8 cellular contexts compared by ENCODE assay signal in the genomic region with DNA sequence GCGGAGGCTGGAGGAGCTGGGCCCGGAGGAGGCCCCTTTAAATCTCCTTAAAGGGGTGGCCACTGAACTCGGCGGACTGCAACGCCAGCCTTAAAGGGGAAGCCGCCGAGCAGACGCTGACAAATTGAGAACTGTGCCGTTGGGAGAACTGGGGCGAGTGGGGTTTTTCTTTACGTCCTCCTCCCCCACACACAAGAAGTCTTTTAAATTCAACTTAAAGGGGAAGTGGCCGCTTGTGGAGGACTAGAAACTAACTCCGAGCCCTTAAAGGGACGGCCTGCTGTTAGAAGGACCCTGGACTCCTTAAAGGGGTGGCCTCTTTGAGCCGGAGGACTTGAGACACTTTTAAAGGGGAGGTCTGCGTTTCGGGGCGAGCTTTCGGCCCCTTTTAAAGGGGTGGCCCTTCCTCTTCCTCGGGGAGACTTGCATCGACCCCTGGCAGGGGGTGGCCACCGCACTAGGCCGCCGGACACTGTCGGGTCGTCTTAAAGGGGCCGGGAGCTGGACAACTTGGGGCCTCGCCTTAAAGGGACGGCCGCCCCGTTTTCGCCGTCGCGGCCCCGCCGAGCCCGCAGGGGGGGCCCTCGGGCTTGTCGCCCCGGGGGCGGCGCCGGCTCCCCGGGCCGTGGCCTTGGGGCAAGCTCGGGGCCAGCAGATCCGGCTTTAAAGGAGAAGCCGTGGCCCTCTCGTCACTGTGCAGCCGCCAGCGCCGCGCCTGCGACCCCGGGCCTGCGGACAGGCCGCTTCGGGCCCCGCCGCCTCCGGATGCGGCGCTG. TPM values are rescaled to one million over a fixed set of nuclear protein-coding genes. Genes with fewer than 3 reads are reported as not detected.
DNase-seq lines count a peak whose midpoint lies in the region; ATAC-seq and TF ChIP-seq lines count a peak whose summit lies in the region.

No MANE protein-coding gene starts in this region.

- intact Hi-C loops in right lobe of liver (cut with DNase I): no loop called here

- H3K9me3 ChIP-seq in right lobe of liver: no peaks in the 10 kb centered on the region

- peaks cover 0 to 29% (median 10%) of the 10 kb centered on the region in 4 donors for H3K4me1 ChIP-seq in right lobe of liver

- DNase-seq in AG08395 (ENCODE audit: low spot score) (peak; percentile 88), NCI-H1092 treated with DMSO at 0.1 percent for 48 hours (lab: John Stamatoyannopoulos, UW) (peak; percentile 99), SW480 (ENCODE audit: low spot score) (peak; percentile 94), ecto neural progenitor cell (ENCODE audit: low spot score) (peak; percentile 77), right lobe of liver (peak; percentile 75 to 87 (median 79))
- no peak for DNase-seq in stimulated activated naive CD8-positive, alpha-beta T cell treated with anti-CD3 and anti-CD28 coated beads, Interleukin-15, Interleukin-2, amounts not matched to agents 100 U/mL and 50 U/mL, for 24 hours

- peak overlapping the region; percentile 98 to 99 (median 99) for H3K27ac ChIP-seq in right lobe of liver

- no peaks in the 10 kb centered on the region for H3K27me3 ChIP-seq in right lobe of liver

- peak; percentile 31 for TF ChIP-seq CTCF in GM12874 (IDR thresholded peaks at IDR 0.05; ENCODE audit: insufficient read depth, low read depth, low read length)
- peak in 3 of 4 donors; percentile 5 to 35 (median 18) for TF ChIP-seq CTCF in right lobe of liver (IDR thresholded peaks at IDR 0.05)

- H3K4me3 ChIP-seq in right lobe of liver: peak overlapping the region; percentile 50 to 91 (median 91)

- WGBS in right lobe of liver (ENCODE audit: insufficient coverage, low coverage, low lambda C conversion rate, missing lambda C conversion rate): 0% methylated on average over 14 of the region's 64 CpGs

- ATAC-seq in HG02798 (IDR thresholded peaks at IDR 0.05; ENCODE audit: poor library complexity, unreplicated experiment): peak; percentile 24
- peak; percentile 23 to 39 (median 36) for ATAC-seq in right lobe of liver
- ATAC-seq in stimulated activated naive CD8-positive, alpha-beta T cell treated with anti-CD3 and anti-CD28 coated beads, Interleukin-15, Interleukin-2, amounts not matched to agents 100 U/mL and 50 U/mL, for 24 hours: peak; percentile 29

- H3K36me3 ChIP-seq in right lobe of liver: peaks cover 0 to 59% (median 27%) of the 10 kb centered on the region in 4 donors

- no peak for TF ChIP-seq POLR2A in right lobe of liver (IDR thresholded peaks at IDR 0.05)

RNA-seq across cellular contexts. Expression of a gene that starts 0.7 kb away (rescaled TPM):
- 10 to 100 TPM; 13.0 to 26.2 (median 20.9) TPM for total RNA-seq in right lobe of liver

RNA-seq across cellular contexts. Expression of a gene that starts 8.2 kb away (rescaled TPM):
- total RNA-seq in right lobe of liver: 10 to 100 TPM; 12.8 to 23.0 (median 17.6) TPM

RNA-seq across cellular contexts. Expression of a gene that starts 40.1 kb away (rescaled TPM):
- 10 to 100 TPM; 12.1 to 31.3 (median 22.6) TPM for total RNA-seq in right lobe of liver

RNA-seq across cellular contexts. Expression of a gene that starts 48.7 kb away (rescaled TPM):
- 1 to 10 TPM; 3.9 to 5.8 (median 4.4) TPM for total RNA-seq in right lobe of liver
